1 cellular context compared by ENCODE assay signal in genomic region chr7:139706837-139707236, GRCh38.
TF ChIP-seq lines count a peak whose summit lies in the region.

No MANE protein-coding gene starts in this region.

TF ChIP-seq in H1, 55 proteins besides CTCF, POLR2A, EP300 and RAD21:
- TF ChIP-seq SP1 (IDR thresholded peaks at IDR 0.05; ENCODE audit: low read depth, low read length) (no peak), POU5F1 (IDR thresholded peaks at IDR 0.05; ENCODE audit: low read depth, low read length) (no peak), NANOG (IDR thresholded peaks at IDR 0.05; ENCODE audit: insufficient read depth, low read depth, low read length, poor library complexity, severe bottlenecking) (no peak), GABPA (IDR thresholded peaks at IDR 0.05; ENCODE audit: borderline replicate concordance, insufficient read depth, low read length) (no peak), YY1 (IDR thresholded peaks at IDR 0.05; ENCODE audit: low read depth, low read length) (no peak), JUND (IDR thresholded peaks at IDR 0.05; ENCODE audit: low read length) (no peak), SAP30 (IDR thresholded peaks at IDR 0.05; ENCODE audit: insufficient read depth, insufficient replicate concordance, low read length) (no peak), TBP (IDR thresholded peaks at IDR 0.05; ENCODE audit: low read depth, low read length) (no peak), KDM4A (IDR thresholded peaks at IDR 0.05; ENCODE audit: low read depth, low read length, severe bottlenecking) (no peak), MAFK (IDR thresholded peaks at IDR 0.05; ENCODE audit: low read depth, low read length) (no peak), RNF2 (IDR thresholded peaks at IDR 0.05; ENCODE audit: borderline replicate concordance, low read depth, low read length, missing control alignments, poor library complexity, severe bottlenecking) (no peak)
- TF ChIP-seq, protein P1, sequence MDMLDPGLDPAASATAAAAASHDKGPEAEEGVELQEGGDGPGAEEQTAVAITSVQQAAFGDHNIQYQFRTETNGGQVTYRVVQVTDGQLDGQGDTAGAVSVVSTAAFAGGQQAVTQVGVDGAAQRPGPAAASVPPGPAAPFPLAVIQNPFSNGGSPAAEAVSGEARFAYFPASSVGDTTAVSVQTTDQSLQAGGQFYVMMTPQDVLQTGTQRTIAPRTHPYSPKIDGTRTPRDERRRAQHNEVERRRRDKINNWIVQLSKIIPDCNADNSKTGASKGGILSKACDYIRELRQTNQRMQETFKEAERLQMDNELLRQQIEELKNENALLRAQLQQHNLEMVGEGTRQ (IDR thresholded peaks at IDR 0.05; ENCODE audit: low read length), result no peak
